Comparison of ENCODE assay signal across 9 cellular contexts in the genomic region with DNA sequence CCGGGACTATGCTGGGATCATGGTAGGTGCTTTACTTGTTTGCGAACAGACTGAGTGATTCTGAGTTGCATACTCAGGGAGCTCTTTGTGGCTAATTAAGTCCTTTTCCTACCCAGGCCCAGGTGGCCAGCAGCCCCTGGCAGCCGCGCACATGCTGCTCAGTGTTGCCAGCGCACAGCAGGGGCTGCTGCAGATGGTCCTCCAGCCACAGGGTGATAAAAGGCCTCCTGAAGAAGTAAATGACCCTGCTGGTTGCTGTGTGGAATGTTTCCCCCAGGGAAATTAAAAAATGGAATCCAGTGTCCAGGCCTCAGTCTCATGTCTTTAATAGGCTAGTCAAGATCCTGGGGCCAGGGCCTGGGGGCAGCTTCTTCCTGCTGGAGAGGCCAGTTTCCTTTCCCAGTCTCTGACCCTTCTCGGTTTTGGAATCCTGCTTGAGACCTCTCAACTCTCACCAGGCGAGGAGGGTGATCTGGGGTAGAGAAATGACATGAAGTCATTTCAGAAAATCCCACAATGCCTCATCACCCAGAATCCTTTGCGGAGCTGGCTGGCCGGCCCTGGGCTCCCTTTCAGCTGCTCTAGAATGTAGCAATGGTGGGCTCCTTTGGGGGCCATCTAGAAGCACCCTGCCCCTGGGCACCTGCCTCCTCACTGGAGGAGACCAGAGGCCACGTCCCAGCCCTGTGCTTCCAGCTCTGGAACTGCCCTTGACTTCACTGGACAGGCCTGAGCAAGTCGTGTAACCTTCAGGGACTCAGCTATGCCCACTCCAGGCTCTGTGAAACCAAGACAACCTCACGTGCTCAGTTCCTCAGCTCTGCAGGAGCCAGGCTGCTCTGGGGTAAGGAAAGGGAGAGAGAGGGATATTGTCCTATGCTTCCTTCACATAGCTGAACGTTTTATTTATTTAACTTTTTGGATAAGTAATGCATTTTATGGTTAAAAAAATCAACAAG.
DNase-seq lines count a peak whose midpoint lies in the region; ATAC-seq, FAIRE-seq and TF ChIP-seq lines count a peak whose summit lies in the region.
"Had no signal": no experiment of that assay in that cellular context is flagged by ENCODE, and none has a peak within 500 bp of the region (broad histone marks: within the 10 kb centered on the region; RNA-seq: fewer than 3 reads in every experiment).

No MANE protein-coding gene starts in this region.

- H3K27me3 Mint-ChIP-seq in osteocyte (ENCODE audit: unreplicated experiment): no peaks in the 10 kb centered on the region

- ATAC-seq in GM21529 (IDR thresholded peaks at IDR 0.05; ENCODE audit: unreplicated experiment): no peak

- TF ChIP-seq CTCF in bronchial epithelial cell (IDR thresholded peaks at IDR 0.05; ENCODE audit: insufficient read depth, low read length, severe bottlenecking): no peak
- TF ChIP-seq CTCF in osteocyte (IDR thresholded peaks at IDR 0.05): no peak
- no peak for TF ChIP-seq CTCF in RWPE1 (conservative IDR thresholded peaks at IDR 0.05; ENCODE audit: low read depth)
- no peak for TF ChIP-seq CTCF in breast epithelium (IDR thresholded peaks at IDR 0.05)

- H3K27ac Mint-ChIP-seq in osteocyte (ENCODE audit: unreplicated experiment): peak overlapping the region; percentile 72

- CTCF ChIA-PET in RWPE1 (lab: Yijun Ruan, JAX): interaction anchor here (0.6 to 1.0 kb wide), 2 partner anchors 281 to 301 kb away, joined by 5 read pairs; no protein-coding TSS in a partner anchor

- H3K36me3 ChIP-seq in bronchial epithelial cell (ENCODE audit: control insufficient read depth, insufficient read depth, low read length) (no peaks in the 10 kb centered on the region), breast epithelium (no peaks in the 10 kb centered on the region)

- peaks cover 8% of the 10 kb centered on the region for H3K36me3 Mint-ChIP-seq in osteocyte (ENCODE audit: unreplicated experiment)

- H3K27ac ChIP-seq in RWPE1: no peak overlapping the region
- peak overlapping the region in 1 of 2 donors; percentile 40 for H3K27ac ChIP-seq in breast epithelium

- H3K27me3 ChIP-seq in bronchial epithelial cell (ENCODE audit: control insufficient read depth, insufficient read depth, low read length) (no peaks in the 10 kb centered on the region), breast epithelium (no peaks in the 10 kb centered on the region)

- intact Hi-C loops in breast epithelium (cut with DNase I; ENCODE audit: low total_unique reads): no loop called here

- no peaks in the 10 kb centered on the region for H3K4me1 ChIP-seq in breast epithelium

- H3K4me3 ChIP-seq in bronchial epithelial cell (ENCODE audit: low read depth, low read length) (no peak overlapping the region), breast epithelium (no peak overlapping the region)

- peaks cover 5% of the 10 kb centered on the region for H3K9me3 Mint-ChIP-seq in osteocyte (ENCODE audit: unreplicated experiment)

- POLR2A ChIA-PET in RWPE1 (lab: Yijun Ruan, JAX; ENCODE audit: low non-redundant PET): no interaction called here

- no peaks in the 10 kb centered on the region for H3K9me3 ChIP-seq in breast epithelium

- no peak for TF ChIP-seq POLR2A in breast epithelium (IDR thresholded peaks at IDR 0.05)

- H3K4me3 Mint-ChIP-seq in osteocyte (ENCODE audit: unreplicated experiment): no peak overlapping the region

- DNase-seq in DMS79 (lab: John Stamatoyannopoulos, UW) (peak; percentile 90), NCI-H2081 (lab: John Stamatoyannopoulos, UW) (peak; percentile 74 to 92), bronchial epithelial cell (ENCODE audit: low read depth) (peak; percentile 8), osteocyte (ENCODE audit: extremely low spot score, unreplicated experiment) (peak; percentile 84), RWPE1 (ENCODE audit: low spot score) (no peak), KG1 (lab: John Stamatoyannopoulos, UW) (no peak), breast epithelium (ENCODE audit: low spot score in 2 of 2) (no peak)
- DNase-seq: activated gamma-delta T cell had no signal

- FAIRE-seq in bronchial epithelial cell (lab: Jason Lieb, UNC): no peak

- H3K4me1 Mint-ChIP-seq in osteocyte (ENCODE audit: unreplicated experiment): peaks cover 68% of the 10 kb centered on the region

Comparison
In these comparisons a context has a peak if more than half of its experiments do, and no peak if none do; other contexts are left out.
1. DNase-seq: peak in DMS79 (single experiment), NCI-H2081 (2 of 2), bronchial epithelial cell (single experiment) and osteocyte (single experiment); none in RWPE1 (single experiment), KG1 (single experiment) and breast epithelium (0 of 2).